ENCODE assay signal across 8 cellular contexts in genomic region chr19:2050991-2051770, GRCh38. TPM values are rescaled to one million over a fixed set of nuclear protein-coding genes. Genes with fewer than 3 reads are reported as not detected.
DNase-seq lines count a peak whose midpoint lies in the region; ATAC-seq lines count a peak whose summit lies in the region.

MKNK2 (minus strand) TSS chr19:2051244; CDS start chr19:2050851, 393 bp downstream.

- H3K27me3 ChIP-seq in CD8-positive, alpha-beta memory T cell (ENCODE audit: insufficient read depth, low read length, poor library complexity, severe bottlenecking), result no peaks in the 10 kb centered on the region
- no peaks in the 10 kb centered on the region for H3K27me3 ChIP-seq in NT2/D1 (ENCODE audit: insufficient read depth, insufficient read length)

- H3K9me3 ChIP-seq in CD8-positive, alpha-beta memory T cell (ENCODE audit: low read length), result no peaks in the 10 kb centered on the region
- H3K9me3 ChIP-seq in NT2/D1 (ENCODE audit: insufficient read depth, low read length), result no peaks in the 10 kb centered on the region

- peak within 1 kb of the TSS; percentile 92 to 99 (median 97) for H3K27ac Mint-ChIP-seq in CD8-positive, alpha-beta memory T cell

- peaks cover 0 to 2% of the 10 kb centered on the region in 2 donors for H3K27me3 Mint-ChIP-seq in CD8-positive, alpha-beta memory T cell

- H3K4me3 Mint-ChIP-seq in CD8-positive, alpha-beta memory T cell, result peak within 1 kb of the TSS; percentile 86 to 95 (median 88)

- peak; percentile 90 to 97 (median 94) for DNase-seq in CD8-positive, alpha-beta memory T cell
- DNase-seq in HPDE6-E6E7 (ENCODE audit: extremely low spot score) (peak; percentile 69), NT2/D1 (ENCODE audit: low read depth, low spot score) (peak; percentile 76), midbrain (lab: John Stamatoyannopoulos, UW) (peak; percentile 95)
- DNase-seq in activated CD8-positive, alpha-beta memory T cell treated with anti-CD3 and anti-CD28 coated beads, Interleukin-2, amount 50 U/mL, for 24 hours (ENCODE audit: extremely low read depth), result peak; percentile 82
- DNase-seq in stimulated activated CD8-positive, alpha-beta memory T cell treated with anti-CD3 and anti-CD28 coated beads, Interleukin-2, amount 100 ng/mL, for 1 hour (ENCODE audit: low read depth in 2 of 2), result peak; percentile 93 to 95

- H3K4me1 Mint-ChIP-seq in CD8-positive, alpha-beta memory T cell, result peaks cover 26 to 63% (median 28%) of the 10 kb centered on the region in 3 donors

- peaks cover 0 to 21% (median 0%) of the 10 kb centered on the region in 3 donors for H3K36me3 Mint-ChIP-seq in CD8-positive, alpha-beta memory T cell

- CTCF ChIA-PET in CD8-positive, alpha-beta memory T cell (lab: Charles Lee), result interaction anchor here (0.9 to 3.0 kb wide), 9 partner anchors 9 to 184 kb away, joined by 3 to 19 read pairs (median 6); no protein-coding TSS in a partner anchor

- H3K4me3 ChIP-seq in CD8-positive, alpha-beta memory T cell (ENCODE audit: low read length), result peak within 1 kb of the TSS; percentile 98
- H3K4me3 ChIP-seq in NT2/D1 (ENCODE audit: insufficient read length, low read depth), result peak within 1 kb of the TSS; percentile 97

- peak within 1 kb of the TSS; percentile 95 for H3K9ac ChIP-seq in NT2/D1 (ENCODE audit: insufficient read length, low read depth)

- H3K9me3 Mint-ChIP-seq in CD8-positive, alpha-beta memory T cell, result no peaks in the 10 kb centered on the region

- H3K27ac ChIP-seq in CD8-positive, alpha-beta memory T cell (ENCODE audit: low read depth, low read length), result peak within 1 kb of the TSS; percentile 88

- peaks cover 65% of the 10 kb centered on the region for H3K4me1 ChIP-seq in CD8-positive, alpha-beta memory T cell (ENCODE audit: insufficient read depth, low read length)
- H3K4me1 ChIP-seq in NT2/D1 (ENCODE audit: insufficient read depth, insufficient read length), result peaks cover 46% of the 10 kb centered on the region

- POLR2A ChIA-PET in CD8-positive, alpha-beta memory T cell (lab: Charles Lee), result interaction anchor here (0.6 to 2.0 kb wide), 7 partner anchors 9 to 194 kb away, joined by 3 to 17 read pairs (median 4); no protein-coding TSS in a partner anchor

- peak; percentile 52 for ATAC-seq in GM19452 (IDR thresholded peaks at IDR 0.05; ENCODE audit: unreplicated experiment)

- peaks cover under 1% of the 10 kb centered on the region for H3K36me3 ChIP-seq in CD8-positive, alpha-beta memory T cell (ENCODE audit: insufficient read depth, low read length)
- H3K36me3 ChIP-seq in NT2/D1 (ENCODE audit: insufficient read depth, insufficient read length, low read length), result peaks cover 31% of the 10 kb centered on the region

- in situ Hi-C loops in endometrial microvascular endothelial cells (cut with HindIII; ENCODE audit: inconsistent ontology term, low pct_unique_long_range_greater_than_20kb, low sequenced_read_pairs), result no loop called here

RNA-seq across cellular contexts. Expression of gene MKNK2, which starts in this region (rescaled TPM):
- 100 to 1,000 TPM; 137 to 147 TPM for total RNA-seq in CD8-positive, alpha-beta memory T cell
- 50.8 TPM for polyA plus RNA-seq in CD8-positive, alpha-beta memory T cell
- total RNA-seq in endometrial microvascular endothelial cells (ENCODE audit: inconsistent ontology term), result 111 TPM

Comparison
In these comparisons a context has a peak if more than half of its experiments do, and no peak if none do; other contexts are left out.
1. Peak in every context shown above with its lines: DNase-seq, ATAC-seq, H3K4me3 ChIP-seq and H3K27ac ChIP-seq.